ENCODE assay signal across 8 cellular contexts in genomic region chr2:70086278-70086837, GRCh38. TPM values are rescaled to one million over a fixed set of nuclear protein-coding genes. Genes with fewer than 3 reads are reported as not detected.
DNase-seq lines count a peak whose midpoint lies in the region; ATAC-seq, FAIRE-seq and TF ChIP-seq lines count a peak whose summit lies in the region.

No MANE protein-coding gene starts in this region.

- no peaks in the 10 kb centered on the region for H3K27me3 Mint-ChIP-seq in astrocyte (ENCODE audit: low read depth, unreplicated experiment)

- H3K4me1 ChIP-seq in astrocyte (ENCODE audit: insufficient read depth, low read length) (peaks cover 18% of the 10 kb centered on the region), hepatocyte (ENCODE audit: insufficient read depth) (peaks cover 36% of the 10 kb centered on the region)

- TF ChIP-seq CTCF in astrocyte (IDR thresholded peaks at IDR 0.05; ENCODE audit: insufficient read depth, low read depth, low read length) (no peak), hepatocyte (IDR thresholded peaks at IDR 0.05; ENCODE audit: poor library complexity) (no peak)

- no peaks in the 10 kb centered on the region for H3K9me2 ChIP-seq in hepatocyte (replicated peaks; ENCODE audit: insufficient read depth)

- H4K20me1 ChIP-seq in astrocyte (ENCODE audit: insufficient read depth, low read length) (peaks cover 21% of the 10 kb centered on the region), hepatocyte (ENCODE audit: insufficient read depth, poor library complexity, severe bottlenecking) (no peaks in the 10 kb centered on the region)

- peak overlapping the region; percentile 89 for H3K4me3 ChIP-seq in astrocyte (ENCODE audit: insufficient read depth, low read depth, low read length)
- peak overlapping the region; percentile 37 for H3K4me3 ChIP-seq in hepatocyte

- peak overlapping the region; percentile 96 for H2AFZ ChIP-seq in astrocyte (ENCODE audit: low read depth, low read length)
- peak overlapping the region; percentile 66 for H2AFZ ChIP-seq in hepatocyte

- H3K9ac ChIP-seq in astrocyte (ENCODE audit: low read length) = peak overlapping the region; percentile 99

- H3K27me3 ChIP-seq in astrocyte (ENCODE audit: insufficient read depth, low read length) (no peaks in the 10 kb centered on the region), hepatocyte (no peaks in the 10 kb centered on the region)

- H3K27ac ChIP-seq in astrocyte (ENCODE audit: low read depth, low read length) = peak overlapping the region; percentile 100
- peak overlapping the region; percentile 100 for H3K27ac ChIP-seq in hepatocyte

- DNase-seq in NCI-H1105 treated with DMSO at 0.1 percent for 48 hours (lab: John Stamatoyannopoulos, UW) = peak; percentile 65
- DNase-seq in T-helper 22 cell (ENCODE audit: low read depth) = peak; percentile 62
- DNase-seq in astrocyte (ENCODE audit: low read depth) = peak; percentile 79
- peak; percentile 84 for DNase-seq in hepatocyte (ENCODE audit: low spot score)
- DNase-seq in renal cortical epithelial cell (ENCODE audit: low read depth) = peak; percentile 82
- DNase-seq in NCI-H1048 (lab: John Stamatoyannopoulos, UW) = no peak

- WGBS in hepatocyte (ENCODE audit: low lambda C conversion rate, missing lambda C conversion rate) = 3% methylated on average over 40 of the region's 40 CpGs

- H3K4me2 ChIP-seq in astrocyte (ENCODE audit: low read length) (peak overlapping the region; percentile 99), hepatocyte (peak overlapping the region; percentile 88)

- no peak for FAIRE-seq in astrocyte (lab: Jason Lieb, UNC)

- TF ChIP-seq POLR2A in GM10847 (IDR thresholded peaks at IDR 0.05; ENCODE audit: extremely low read depth, insufficient read length) = peak; percentile 54

- H3K79me2 ChIP-seq in astrocyte (ENCODE audit: insufficient read depth, low read length) (peaks cover 36% of the 10 kb centered on the region), hepatocyte (peaks cover 47% of the 10 kb centered on the region)

- peak; percentile 32 for ATAC-seq in HG02623 (IDR thresholded peaks at IDR 0.05; ENCODE audit: unreplicated experiment)

- H3K36me3 ChIP-seq in astrocyte (ENCODE audit: insufficient read depth, low read length) (no peaks in the 10 kb centered on the region), hepatocyte (replicated peaks; ENCODE audit: insufficient read depth, low read depth) (peaks cover 6% of the 10 kb centered on the region)

- peak overlapping the region; percentile 82 for H3K4me3 Mint-ChIP-seq in astrocyte (ENCODE audit: unreplicated experiment)

- H3K27ac Mint-ChIP-seq in astrocyte (ENCODE audit: unreplicated experiment) = peak overlapping the region; percentile 99

- peaks cover 27% of the 10 kb centered on the region for H3K4me1 Mint-ChIP-seq in astrocyte (ENCODE audit: low read depth, unreplicated experiment)

- H3K36me3 Mint-ChIP-seq in astrocyte (ENCODE audit: low read depth, unreplicated experiment) = peaks cover 18% of the 10 kb centered on the region

- H3K9me3 ChIP-seq in astrocyte (ENCODE audit: insufficient read depth, low read depth, low read length) (no peaks in the 10 kb centered on the region), hepatocyte (ENCODE audit: low read depth) (no peaks in the 10 kb centered on the region)

- H3K9me3 Mint-ChIP-seq in astrocyte (ENCODE audit: unreplicated experiment) = no peaks in the 10 kb centered on the region

RNA-seq across cellular contexts. Expression of gene PCBP1, which starts 0.9 kb away (rescaled TPM):
- total RNA-seq in astrocyte = 194 and 205 TPM in 2 replicates
- total RNA-seq in hepatocyte = 88.5 and 97.1 TPM in 2 replicates
- polyA plus RNA-seq in hepatocyte = 180 and 183 TPM in 2 replicates
- 24.7 and 103 TPM in 2 replicates for total RNA-seq in renal cortical epithelial cell
